ENCODE assay signal across 13 cellular contexts in the genomic region with DNA sequence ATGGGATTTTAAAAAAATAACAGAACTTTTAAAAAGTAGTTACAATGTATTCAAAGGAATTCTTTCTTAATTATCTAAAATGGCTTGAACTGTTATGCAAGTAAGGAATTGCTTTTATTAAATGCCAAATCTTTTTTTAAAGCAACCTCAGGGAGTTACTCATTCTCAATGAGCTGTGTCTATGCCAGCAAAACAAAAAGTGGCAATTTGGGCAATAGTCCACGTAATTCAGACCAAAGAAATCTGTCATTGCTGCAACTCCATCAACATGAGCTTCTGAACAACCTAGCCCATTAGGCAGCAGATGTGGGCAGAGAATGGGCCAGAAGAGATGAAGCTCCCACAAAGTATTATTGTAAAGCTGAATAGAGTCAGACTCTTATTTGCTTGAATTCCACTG.
"Had no signal": no experiment of that assay in that cellular context is flagged by ENCODE, and none has a peak within 500 bp of the region (broad histone marks: within the 10 kb centered on the region; RNA-seq: fewer than 3 reads in every experiment).

No MANE protein-coding gene starts in this region.

- H3K36me3 ChIP-seq: ascending aorta, heart right ventricle, tibial nerve had no signal

- H3K4me1 Mint-ChIP-seq: activated CD4-positive, alpha-beta memory T cell treated with anti-CD3 and anti-CD28 coated beads, Interleukin-2, amount 10 ng/mL, durations not matched to agents 7 days and 5 days; central memory CD8-positive, alpha-beta T cell had no signal

- H3K27ac ChIP-seq: ascending aorta, heart right ventricle, tibial nerve had no signal

- H3K4me3 Mint-ChIP-seq: activated CD4-positive, alpha-beta memory T cell treated with anti-CD3 and anti-CD28 coated beads, Interleukin-2, amount 10 ng/mL, durations not matched to agents 7 days and 5 days; activated T-cell treated with anti-CD3 and anti-CD28 coated beads, Interleukin-2, amount 50 U/mL, for 72 hours; central memory CD8-positive, alpha-beta T cell had no signal

- DNase-seq: activated CD4-positive, alpha-beta memory T cell treated with anti-CD3 and anti-CD28 coated beads, Interleukin-2, amount 10 ng/mL, durations not matched to agents 7 days and 5 days; activated T-cell treated with anti-CD3 and anti-CD28 coated beads, Interleukin-2, amount 50 U/mL, for 72 hours; dermis blood vessel endothelial cell; heart right ventricle; left ventricle myocardium superior; stimulated activated CD4-positive, alpha-beta T cell treated with anti-CD3 and anti-CD28 coated beads, Interleukin-4, amount 100 ng/mL, for 4 hours; T-helper 9 cell had no signal

- H3K4me1 ChIP-seq: ascending aorta, heart right ventricle, tibial nerve had no signal

- ATAC-seq: activated T-cell treated with anti-CD3 and anti-CD28 coated beads, Interleukin-2, amount 50 U/mL, for 72 hours; esophagus mucosa; heart right ventricle; left ventricle myocardium superior had no signal

- H3K27ac Mint-ChIP-seq: activated CD4-positive, alpha-beta memory T cell treated with anti-CD3 and anti-CD28 coated beads, Interleukin-2, amount 10 ng/mL, durations not matched to agents 7 days and 5 days; activated T-cell treated with anti-CD3 and anti-CD28 coated beads, Interleukin-2, amount 50 U/mL, for 72 hours had no signal

- H3K9me3 ChIP-seq: ascending aorta, heart right ventricle, tibial nerve had no signal

- H3K4me3 ChIP-seq: ascending aorta, heart right ventricle, tibial nerve had no signal

- H3K27me3 ChIP-seq: ascending aorta, tibial nerve had no signal

- H3K9me3 Mint-ChIP-seq: activated CD4-positive, alpha-beta memory T cell treated with anti-CD3 and anti-CD28 coated beads, Interleukin-2, amount 10 ng/mL, durations not matched to agents 7 days and 5 days had no signal

- FAIRE-seq: frontal cortex, keratinocyte had no signal
